9 cellular contexts compared by ENCODE assay signal in the genomic region with DNA sequence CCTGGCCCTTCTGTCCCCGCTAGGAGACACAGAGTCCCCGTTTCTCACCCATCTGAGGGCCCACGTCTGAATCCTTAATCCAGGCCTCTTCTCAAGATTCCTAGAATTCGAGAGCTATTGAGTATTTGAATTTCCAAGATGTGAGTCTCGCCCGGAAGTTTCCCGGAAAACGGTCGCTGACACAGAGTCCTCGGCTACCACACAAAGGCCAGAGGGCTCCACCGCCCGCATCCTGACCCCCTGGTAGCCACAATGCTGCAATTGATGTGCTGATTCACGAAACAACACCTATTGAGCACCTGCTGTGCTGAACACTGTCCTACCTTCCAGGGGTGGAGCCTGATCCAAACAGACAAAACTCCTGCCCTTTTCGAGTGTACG. TPM values are rescaled to one million over a fixed set of nuclear protein-coding genes. Genes with fewer than 3 reads are reported as not detected.
DNase-seq lines count a peak whose midpoint lies in the region; ATAC-seq and TF ChIP-seq lines count a peak whose summit lies in the region.
"Had no signal": no experiment of that assay in that cellular context is flagged by ENCODE, and none has a peak within 500 bp of the region (broad histone marks: within the 10 kb centered on the region; RNA-seq: fewer than 3 reads in every experiment).

No MANE protein-coding gene starts in this region.

- no peak overlapping the region for H3K27ac ChIP-seq in iPS DF 6.9 (ENCODE audit: low read length)

- H3K36me3 ChIP-seq in iPS DF 6.9 (ENCODE audit: control insufficient read depth, insufficient read depth, low read length): no peaks in the 10 kb centered on the region

- H3K4me3 ChIP-seq in GM12864 (ENCODE audit: low read depth, low read length) (peak overlapping the region; percentile 50; the same call in 1 of the 2 replicates), iPS DF 6.9 (ENCODE audit: low read length) (peak overlapping the region; percentile 29; the same call in 1 of the 2 replicates)

- H3K9me3 ChIP-seq in T-helper 17 cell (ENCODE audit: control insufficient read depth, low read length, poor library complexity, severe bottlenecking) (no peaks in the 10 kb centered on the region), iPS DF 6.9 (ENCODE audit: control insufficient read depth, insufficient read depth, low read length) (no peaks in the 10 kb centered on the region)

- no CpG with 5 or more reads among the region's 15 CpGs for WGBS in iPS DF 6.9 (ENCODE audit: insufficient coverage, insufficient read length)

- H3K36me3 Mint-ChIP-seq in T-helper 17 cell (ENCODE audit: low read depth): peaks cover 4% of the 10 kb centered on the region
- no peaks in the 10 kb centered on the region for H3K36me3 Mint-ChIP-seq in progenitor cell of endocrine pancreas (ENCODE audit: insufficient read depth)

- H3K9me3 Mint-ChIP-seq in progenitor cell of endocrine pancreas (ENCODE audit: low read depth): no peaks in the 10 kb centered on the region

- peaks cover 10% of the 10 kb centered on the region for H3K27me3 Mint-ChIP-seq in T-helper 17 cell
- peaks cover 56% of the 10 kb centered on the region for H3K27me3 Mint-ChIP-seq in progenitor cell of endocrine pancreas

- peaks cover 16% of the 10 kb centered on the region for H3K4me1 Mint-ChIP-seq in T-helper 17 cell
- H3K4me1 Mint-ChIP-seq in progenitor cell of endocrine pancreas (ENCODE audit: low read depth): peaks cover 6% of the 10 kb centered on the region

- peaks cover 26% of the 10 kb centered on the region for H3K27me3 ChIP-seq in iPS DF 6.9 (ENCODE audit: control insufficient read depth, insufficient read depth, low read length)

- H3K4me1 ChIP-seq in iPS DF 6.9 (ENCODE audit: control insufficient read depth, insufficient read depth, low read length): no peaks in the 10 kb centered on the region

- ATAC-seq in T-helper 17 cell (no peak), HG03045 (IDR thresholded peaks at IDR 0.05; ENCODE audit: unreplicated experiment) (no peak), HG03432 (IDR thresholded peaks at IDR 0.05; ENCODE audit: unreplicated experiment) (no peak)

- DNase-seq in GM12864 (ENCODE audit: low read depth): no peak
- no peak for DNase-seq in T-helper 17 cell
- no peak for DNase-seq in iPS DF 6.9 (ENCODE audit: low read depth, low spot score)
- DNase-seq in progenitor cell of endocrine pancreas (ENCODE audit: low spot score, unreplicated experiment): no peak
- no peak for DNase-seq in NCI-H2171 treated with DMSO at 0.1 percent for 48 hours (lab: John Stamatoyannopoulos, UW)
- no peak for DNase-seq in AG08396 (ENCODE audit: low spot score)
- DNase-seq: NCI-H2171 had no signal

- TF ChIP-seq CTCF in GM12864 (IDR thresholded peaks at IDR 0.05; ENCODE audit: low read depth, low read length, missing control alignments) (no peak), progenitor cell of endocrine pancreas (IDR thresholded peaks at IDR 0.05; ENCODE audit: unreplicated experiment) (no peak)

- H3K4me3 Mint-ChIP-seq in T-helper 17 cell (peak overlapping the region; percentile 97), progenitor cell of endocrine pancreas (ENCODE audit: low read depth) (peak overlapping the region; percentile 84)

- H3K27ac Mint-ChIP-seq in T-helper 17 cell (peak overlapping the region; percentile 89), progenitor cell of endocrine pancreas (no peak overlapping the region)

RNA-seq across cellular contexts. Expression of a gene that starts 0.7 kb away (rescaled TPM):
- total RNA-seq in T-helper 17 cell (1 to 10 TPM; 3.7 to 5.1 TPM), progenitor cell of endocrine pancreas (4.6 and 6.0 TPM in 2 replicates)

RNA-seq across cellular contexts. Expression of a gene that starts 46.4 kb away (rescaled TPM):
- total RNA-seq in T-helper 17 cell (not detected), progenitor cell of endocrine pancreas (not detected in 2 replicates)
